ENCODE assay signal across 1 cellular context in genomic region chr1:243257189-243257588, GRCh38.
TF ChIP-seq lines count a peak whose summit lies in the region.

No MANE protein-coding gene starts in this region.

TF ChIP-seq in GM23338, 12 proteins besides CTCF, POLR2A, EP300 and RAD21 (continued from another document):
- no peak for TF ChIP-seq ZNF462 (CRISPR knock-in tag; IDR thresholded peaks at IDR 0.05)
- no peak for TF ChIP-seq EZH2phosphoT487 (IDR thresholded peaks at IDR 0.05; ENCODE audit: unreplicated experiment)
- no peak for TF ChIP-seq NANOG (IDR thresholded peaks at IDR 0.05; ENCODE audit: borderline replicate concordance)
